In the genomic region with DNA sequence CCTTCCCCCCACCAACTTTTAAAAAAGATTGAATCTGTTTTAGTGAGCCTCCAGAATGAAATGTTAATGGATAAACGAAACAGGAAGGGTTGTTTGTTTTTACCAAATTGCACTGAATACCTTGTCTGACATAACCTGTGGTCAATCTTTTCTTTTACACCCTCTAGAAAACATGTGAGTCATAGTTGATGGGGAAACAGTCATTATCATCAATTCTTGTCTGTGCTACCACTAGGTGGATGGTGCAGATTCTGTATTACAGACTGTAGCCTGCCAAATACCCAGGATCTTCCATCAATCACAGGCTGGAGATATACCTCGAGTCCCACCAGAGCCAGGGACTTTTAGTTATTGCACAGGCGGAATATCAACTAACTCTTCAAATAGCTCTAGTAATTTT, we compare ENCODE assay signal across 11 cellular contexts. TPM values are rescaled to one million over a fixed set of nuclear protein-coding genes. Genes with fewer than 3 reads are reported as not detected.
DNase-seq lines count a peak whose midpoint lies in the region; FAIRE-seq and TF ChIP-seq lines count a peak whose summit lies in the region.
"Had no signal": no experiment of that assay in that cellular context is flagged by ENCODE, and none has a peak within 500 bp of the region (broad histone marks: within the 10 kb centered on the region; RNA-seq: fewer than 3 reads in every experiment).

No MANE protein-coding gene starts in this region.

- H4K20me1 ChIP-seq in GM23248 (ENCODE audit: insufficient read depth) = no peaks in the 10 kb centered on the region; the same call in 1 of the 2 replicates
- no peaks in the 10 kb centered on the region for H4K20me1 ChIP-seq in astrocyte (ENCODE audit: insufficient read depth, low read length)

- H3K36me3 ChIP-seq in GM23248 (ENCODE audit: low read depth) (no peaks in the 10 kb centered on the region), astrocyte (ENCODE audit: insufficient read depth, low read length) (no peaks in the 10 kb centered on the region)

- no peak overlapping the region for H3K27ac ChIP-seq in GM23248
- no peak overlapping the region for H3K27ac ChIP-seq in astrocyte (ENCODE audit: low read depth, low read length)
- H3K27ac ChIP-seq: HL-60 had no signal

- no peak overlapping the region for H2AFZ ChIP-seq in GM23248
- H2AFZ ChIP-seq in astrocyte (ENCODE audit: low read depth, low read length) = no peak overlapping the region

- H3K4me3 ChIP-seq in GM23248 = no peak overlapping the region
- no peak overlapping the region for H3K4me3 ChIP-seq in astrocyte (ENCODE audit: insufficient read depth, low read depth, low read length)

- H3K4me2 ChIP-seq in GM23248 (ENCODE audit: unreplicated experiment) (no peak overlapping the region), astrocyte (ENCODE audit: low read length) (no peak overlapping the region)

- DNase-seq in GM23248 (peak; percentile 2), MV-4-11 (lab: John Stamatoyannopoulos, UW) (peak; percentile 52), astrocyte (ENCODE audit: low read depth) (peak; percentile 27), neural crest cell (ENCODE audit: low read depth, low spot score) (no peak), activated gamma-delta T cell treated with Interleukin-2 at 50 U/mL for 16 hours (no peak), chondrocyte (ENCODE audit: low spot score) (no peak)
- DNase-seq in stimulated activated CD4-positive, alpha-beta T cell treated with anti-CD3 and anti-CD28 coated beads, Interleukin-2, amount 100 ng/mL, for 48 hours = no peak
- DNase-seq: caudate nucleus, NCI-H187 treated with DMSO at 0.1 percent for 48 hours had no signal

- H3K79me2 ChIP-seq in GM23248 (ENCODE audit: insufficient read depth) = no peaks in the 10 kb centered on the region
- no peaks in the 10 kb centered on the region for H3K79me2 ChIP-seq in astrocyte (ENCODE audit: insufficient read depth, low read length)

- H3K27ac Mint-ChIP-seq in astrocyte (ENCODE audit: unreplicated experiment) (peak overlapping the region; percentile 12), neural crest cell (ENCODE audit: unreplicated experiment) (no peak overlapping the region), chondrocyte (ENCODE audit: unreplicated experiment) (no peak overlapping the region)
- H3K27ac Mint-ChIP-seq: activated T-helper 1 cell treated with anti-CD3 and anti-CD28 coated beads, Interleukin-12 subunit alpha, Interleukin-12 subunit beta, Interleukin-2, Interleukin-4 antibody, amounts not matched to agents 30 ng/mL and 10 ng/mL and 1 ng/mL, durations not matched to agents 14 hours and 24 hours and 36 hours had no signal

- no peaks in the 10 kb centered on the region for H3K9me3 ChIP-seq in GM23248 (ENCODE audit: low read depth)
- H3K9me3 ChIP-seq in astrocyte (ENCODE audit: insufficient read depth, low read depth, low read length) = no peaks in the 10 kb centered on the region

- H3K9ac ChIP-seq in GM23248 (no peak overlapping the region), astrocyte (ENCODE audit: low read length) (no peak overlapping the region)

- 25 to 28% methylated on average over 3 of the region's 3 CpGs for WGBS in GM23248 (ENCODE audit: low coverage in 1 of 2, low lambda C conversion rate in 2 of 2, missing lambda C conversion rate in 2 of 2), 2 experiments

- FAIRE-seq in astrocyte (lab: Jason Lieb, UNC) = no peak

- H3K4me3 Mint-ChIP-seq in astrocyte (ENCODE audit: unreplicated experiment) = no peak overlapping the region
- no peak overlapping the region for H3K4me3 Mint-ChIP-seq in neural crest cell
- H3K4me3 Mint-ChIP-seq in chondrocyte (ENCODE audit: unreplicated experiment) = no peak overlapping the region
- H3K4me3 Mint-ChIP-seq: activated T-helper 1 cell treated with anti-CD3 and anti-CD28 coated beads, Interleukin-12 subunit alpha, Interleukin-12 subunit beta, Interleukin-2, Interleukin-4 antibody, amounts not matched to agents 30 ng/mL and 10 ng/mL and 1 ng/mL, durations not matched to agents 14 hours and 24 hours and 36 hours had no signal

- in situ Hi-C loops in GM23248 (cut with MboI) = no loop called here

- TF ChIP-seq CTCF in astrocyte (IDR thresholded peaks at IDR 0.05; ENCODE audit: insufficient read depth, low read depth, low read length) = no peak
- peak; percentile 33 for TF ChIP-seq CTCF in neural crest cell (conservative IDR thresholded peaks at IDR 0.05)
- no peak for TF ChIP-seq CTCF in chondrocyte (IDR thresholded peaks at IDR 0.05)

- peaks cover 12% of the 10 kb centered on the region for H3K4me1 Mint-ChIP-seq in astrocyte (ENCODE audit: low read depth, unreplicated experiment)
- H3K4me1 Mint-ChIP-seq in neural crest cell = no peaks in the 10 kb centered on the region
- H3K4me1 Mint-ChIP-seq in chondrocyte (ENCODE audit: low read depth) = peaks cover 13% of the 10 kb centered on the region

- H3K27me3 ChIP-seq in GM23248 (replicated peaks; ENCODE audit: insufficient read depth) (no peaks in the 10 kb centered on the region), astrocyte (ENCODE audit: insufficient read depth, low read length) (no peaks in the 10 kb centered on the region)

- H3K4me1 ChIP-seq in GM23248 (ENCODE audit: insufficient read depth) (no peaks in the 10 kb centered on the region), astrocyte (ENCODE audit: insufficient read depth, low read length) (no peaks in the 10 kb centered on the region)

- H3K9me2 ChIP-seq in GM23248 (ENCODE audit: insufficient read depth) = no peaks in the 10 kb centered on the region

- H3K27me3 Mint-ChIP-seq in astrocyte (ENCODE audit: low read depth, unreplicated experiment) = no peaks in the 10 kb centered on the region
- no peaks in the 10 kb centered on the region for H3K27me3 Mint-ChIP-seq in neural crest cell (ENCODE audit: low read depth)
- H3K27me3 Mint-ChIP-seq in chondrocyte (ENCODE audit: low read depth) = no peaks in the 10 kb centered on the region

- H3K36me3 Mint-ChIP-seq in astrocyte (ENCODE audit: low read depth, unreplicated experiment) (peaks cover 6% of the 10 kb centered on the region), neural crest cell (ENCODE audit: low read depth) (peaks cover 45% of the 10 kb centered on the region), chondrocyte (ENCODE audit: low read depth) (peaks cover 6% of the 10 kb centered on the region)

- no peaks in the 10 kb centered on the region for H3K9me3 Mint-ChIP-seq in astrocyte (ENCODE audit: unreplicated experiment)
- H3K9me3 Mint-ChIP-seq in neural crest cell = peaks cover 9% of the 10 kb centered on the region
- peaks cover 3% of the 10 kb centered on the region for H3K9me3 Mint-ChIP-seq in chondrocyte (ENCODE audit: low read depth)
- H3K9me3 Mint-ChIP-seq: activated T-helper 1 cell treated with anti-CD3 and anti-CD28 coated beads, Interleukin-12 subunit alpha, Interleukin-12 subunit beta, Interleukin-2, Interleukin-4 antibody, amounts not matched to agents 30 ng/mL and 10 ng/mL and 1 ng/mL, durations not matched to agents 14 hours and 24 hours and 36 hours had no signal

- no peaks in the 10 kb centered on the region for H3F3A ChIP-seq in GM23248 (ENCODE audit: insufficient read depth)

RNA-seq across cellular contexts. Expression of a gene that starts 29.5 kb away (rescaled TPM):
- total RNA-seq in GM23248 (2014; rRNA removed; shearing (Covaris generic)) = 1.3 TPM in 1 of 2 replicates, not detected in the other
- polyA plus RNA-seq in GM23248 (2016; fragmentation: Nextera tagmentation; extraction: Ambion mirVana) = 0.40 and 0.77 TPM in 2 replicates
- total RNA-seq in astrocyte (64.1 and 74.6 TPM in 2 replicates), neural crest cell (86.4 and 88.8 TPM in 2 replicates), chondrocyte (42.1 to 50.9 TPM (median 44.3 TPM) in 3 replicates)
- total RNA-seq: activated T-helper 1 cell treated with anti-CD3 and anti-CD28 coated beads, Interleukin-12 subunit alpha, Interleukin-12 subunit beta, Interleukin-2, Interleukin-4 antibody, amounts not matched to agents 30 ng/mL and 10 ng/mL and 1 ng/mL, durations not matched to agents 14 hours and 24 hours and 36 hours had no signal

Comparison
In these comparisons a context has a peak if more than half of its experiments do, and no peak if none do; other contexts are left out.
1. DNase-seq: peak in GM23248 (single experiment), MV-4-11 (single experiment) and astrocyte (single experiment); none in neural crest cell (single experiment), activated gamma-delta T cell treated with Interleukin-2 at 50 U/mL for 16 hours (single experiment), chondrocyte (single experiment) and stimulated activated CD4-positive, alpha-beta T cell treated with anti-CD3 and anti-CD28 coated beads, Interleukin-2, amount 100 ng/mL, for 48 hours (0 of 2).
2. RNA of a gene that starts 29.5 kb away (total RNA-seq): 86.4 to 88.8 TPM in neural crest cell, 64.1 to 74.6 TPM in astrocyte and 42.1 to 50.9 TPM in chondrocyte; 1.3 TPM in GM23248; every median in the first group is over 10 times any median in the second.